16 cellular contexts compared by ENCODE assay signal in the genomic region with DNA sequence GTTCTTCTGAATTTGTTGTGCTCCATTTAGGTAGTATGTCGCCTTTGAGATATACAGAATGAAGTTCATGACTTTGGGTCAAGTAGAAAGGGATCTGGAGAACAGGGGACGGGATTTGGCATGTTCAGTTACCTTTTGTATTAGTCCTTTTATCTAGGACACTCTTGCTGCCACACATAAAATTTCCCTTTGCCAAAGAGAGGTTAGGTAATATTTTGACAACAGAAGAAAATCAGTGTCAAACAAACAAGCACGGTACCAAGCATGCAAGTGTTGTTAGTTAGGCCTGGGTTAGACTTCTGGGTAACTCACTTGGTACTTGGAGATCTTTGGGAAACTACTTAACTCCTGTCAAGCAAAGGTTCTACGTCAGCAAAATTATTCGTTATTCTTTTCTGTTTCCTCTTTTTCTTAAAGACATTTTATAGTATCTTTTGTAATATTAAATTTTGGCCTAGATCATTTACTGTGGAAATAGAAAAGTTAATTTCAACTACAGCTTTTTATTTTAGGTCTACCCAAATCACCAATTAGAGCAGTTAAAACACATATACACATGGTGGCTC.
A peak's percentile ranks its signal among the peaks of the same experiment; 100 is the strongest.
DNase-seq lines count a peak whose midpoint lies in the region; ATAC-seq, FAIRE-seq and TF ChIP-seq lines count a peak whose summit lies in the region.
"Had no signal": no experiment of that assay in that cellular context is flagged by ENCODE, and none has a peak within 500 bp of the region (broad histone marks: within the 10 kb centered on the region; RNA-seq: fewer than 3 reads in every experiment).

No MANE protein-coding gene starts in this region.

- H3K27ac Mint-ChIP-seq in nephron: peak overlapping the region; percentile 81 to 88 (median 86)

- no peaks in the 10 kb centered on the region for H3K9me3 Mint-ChIP-seq in nephron

- ATAC-seq in upper lobe of right lung (no peak), GM18519 (IDR thresholded peaks at IDR 0.05; ENCODE audit: low FRiP score, unreplicated experiment) (no peak), left colon (no peak), sciatic nerve (no peak)

- no peaks in the 10 kb centered on the region for H3K27me3 Mint-ChIP-seq in nephron (ENCODE audit: low read depth)

- dilution Hi-C loops in keratinocyte (cut with MboI; ENCODE audit: extremely low pct_ligation_motif_present, low sequenced_read_pairs): no loop called here

- H3K4me1 ChIP-seq in keratinocyte (ENCODE audit: control insufficient read depth, extremely low read depth, insufficient read depth, low read length) (peaks cover 32% of the 10 kb centered on the region), upper lobe of right lung (peaks cover 33% of the 10 kb centered on the region)

- H3K9me3 ChIP-seq in keratinocyte (ENCODE audit: control insufficient read depth, low read depth, low read length): no peaks in the 10 kb centered on the region
- no peaks in the 10 kb centered on the region for H3K9me3 ChIP-seq in upper lobe of right lung
- H3K9me3 ChIP-seq: SJCRH30 had no signal

- intact Hi-C loops in upper lobe of right lung (cut with DNase I) (no loop called here), left colon (cut with DNase I, micrococcal nuclease) (no loop called here), sciatic nerve (cut with DNase I) (no loop called here)

- H3K36me3 ChIP-seq in keratinocyte (ENCODE audit: control insufficient read depth in 2 of 2, extremely low read depth in 1 of 2, insufficient read depth in 2 of 2, low read length in 2 of 2) (no peaks in the 10 kb centered on the region), upper lobe of right lung (no peaks in the 10 kb centered on the region)
- H3K36me3 ChIP-seq: SJCRH30 had no signal

- no peak overlapping the region for H3K9ac ChIP-seq in keratinocyte (ENCODE audit: control insufficient read depth, extremely low read depth, insufficient read depth, low read length)
- H3K9ac ChIP-seq: BLaER1 treated with 17β-estradiol and CSF1 and Interleukin-3, amounts not matched to agents 10 nM and 100 nM; KMS-11 had no signal

- no peaks in the 10 kb centered on the region for H3K79me2 ChIP-seq in keratinocyte (ENCODE audit: control insufficient read depth, insufficient read depth, low read length)

- H3K4me3 ChIP-seq in keratinocyte (ENCODE audit: control insufficient read depth in 2 of 3, extremely low read depth in 1 of 3, insufficient read depth in 2 of 3, low read depth in 1 of 3, low read length in 3 of 3) (no peak overlapping the region), upper lobe of right lung (no peak overlapping the region)
- H3K4me3 ChIP-seq: BLaER1 treated with 17β-estradiol and CSF1 and Interleukin-3, amounts not matched to agents 10 nM and 100 nM; SJCRH30 had no signal

- no peaks in the 10 kb centered on the region for H4K20me1 ChIP-seq in keratinocyte (ENCODE audit: control insufficient read depth, extremely low read depth, insufficient read depth, low read length)

- peak; percentile 70 for FAIRE-seq in keratinocyte (lab: Jason Lieb, UNC)

- no peaks in the 10 kb centered on the region for H3K9me1 ChIP-seq in keratinocyte (ENCODE audit: control insufficient read depth, extremely low read depth, insufficient read depth, low read length)

- H3K4me1 Mint-ChIP-seq in nephron: peaks cover 46% of the 10 kb centered on the region

- H2AFZ ChIP-seq in keratinocyte (ENCODE audit: control insufficient read depth, low read length): no peak overlapping the region

- H3K36me3 Mint-ChIP-seq in nephron (ENCODE audit: low read depth): no peaks in the 10 kb centered on the region

- no peak for TF ChIP-seq CTCF in VCaP (conservative IDR thresholded peaks at IDR 0.05)
- no peak for TF ChIP-seq CTCF in keratinocyte (optimal IDR thresholded peaks at IDR 0.05 in 1 of 3, IDR thresholded peaks at IDR 0.05 in 1 of 3, conservative IDR thresholded peaks at IDR 0.05 in 1 of 3; ENCODE audit: extremely low read depth in 1 of 3, insufficient read depth in 2 of 3, low read length in 3 of 3)
- TF ChIP-seq CTCF in nephron (IDR thresholded peaks at IDR 0.05; ENCODE audit: unreplicated experiment in 3 of 3): no peak
- no peak for TF ChIP-seq CTCF in upper lobe of right lung (IDR thresholded peaks at IDR 0.05)

- no peak overlapping the region for H3K4me3 Mint-ChIP-seq in nephron

- DNase-seq in keratinocyte (ENCODE audit: low read depth, low spot score) (no peak), upper lobe of right lung (no peak), left colon (no peak), sciatic nerve (ENCODE audit: low spot score) (no peak)
- DNase-seq: DMS79 treated with DMSO at 0.1 percent for 48 hours, H7, NCI-H1436, NCI-H1930, NCI-H345, NCI-H524 treated with DMSO at 0.1 percent for 48 hours, SJCRH30 had no signal

- H3K27me3 ChIP-seq in keratinocyte (ENCODE audit: control insufficient read depth, extremely low read depth, insufficient read depth, low read length) (no peaks in the 10 kb centered on the region), upper lobe of right lung (no peaks in the 10 kb centered on the region)
- H3K27me3 ChIP-seq: BLaER1 treated with 17β-estradiol and CSF1 and Interleukin-3, amounts not matched to agents 10 nM and 100 nM; SJCRH30 had no signal

- H3K4me2 ChIP-seq in keratinocyte (ENCODE audit: control insufficient read depth, extremely low read depth, insufficient read depth, low read depth, low read length): peak overlapping the region; percentile 52
- H3K4me2 ChIP-seq: KMS-11 had no signal

- peak overlapping the region; percentile 88 for H3K27ac ChIP-seq in VCaP
- H3K27ac ChIP-seq in keratinocyte (ENCODE audit: control insufficient read depth, insufficient read depth, low read length): no peak overlapping the region
- peak overlapping the region; percentile 47 for H3K27ac ChIP-seq in upper lobe of right lung
- H3K27ac ChIP-seq: KMS-11, SJCRH30 had no signal
